In the genomic region with DNA sequence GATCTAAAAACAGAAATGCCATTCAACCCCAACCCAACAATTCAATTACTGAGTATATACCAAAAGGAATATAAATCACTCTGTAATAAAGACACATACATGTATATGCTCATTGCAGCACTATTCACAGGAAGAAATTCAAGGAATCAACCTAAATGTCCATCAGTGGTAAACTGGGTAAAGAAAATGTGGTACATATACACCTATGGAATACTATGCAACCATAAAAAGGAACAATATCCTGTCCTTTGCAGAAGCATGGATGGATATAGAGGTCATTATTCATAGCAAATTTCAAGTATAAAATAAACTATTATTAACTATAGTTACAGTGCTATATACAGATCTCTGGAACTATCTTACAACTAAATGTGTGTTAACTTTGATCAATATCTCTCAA, we compare ENCODE assay signal across 24 cellular contexts.
"Had no signal": no experiment of that assay in that cellular context is flagged by ENCODE, and none has a peak within 500 bp of the region (broad histone marks: within the 10 kb centered on the region; RNA-seq: fewer than 3 reads in every experiment).

No MANE protein-coding gene starts in this region.

- H3K27ac ChIP-seq: colonic mucosa, coronary artery, dorsolateral prefrontal cortex, epithelial cell of prostate, esophagus muscularis mucosa, esophagus squamous epithelium, foreskin keratinocyte, gastrocnemius medialis, gastroesophageal sphincter, heart left ventricle, heart right ventricle had no signal

- DNase-seq: colonic mucosa; cortex of kidney; dermis blood vessel endothelial cell; dorsolateral prefrontal cortex; effector CD4-positive, alpha-beta T cell; effector CD8-positive, alpha-beta T cell; effector memory CD4-positive, alpha-beta T cell; effector memory CD8-positive, alpha-beta T cell; endodermal cell; erythroblast; esophagus squamous epithelium; foreskin fibroblast; foreskin keratinocyte; foreskin melanocyte; gastrocnemius medialis; glutamatergic neuron; head of caudate nucleus; heart left ventricle; heart right ventricle had no signal

- H3K27me3 ChIP-seq: colonic mucosa, dorsolateral prefrontal cortex, esophagus muscularis mucosa, esophagus squamous epithelium, foreskin keratinocyte, gastrocnemius medialis, gastroesophageal sphincter, heart left ventricle, heart right ventricle had no signal

- H3K9me3 ChIP-seq: colonic mucosa, esophagus muscularis mucosa, esophagus squamous epithelium, gastrocnemius medialis, gastroesophageal sphincter had no signal

- H3K36me3 ChIP-seq: colonic mucosa, esophagus muscularis mucosa, esophagus squamous epithelium, gastrocnemius medialis, gastroesophageal sphincter, heart left ventricle, heart right ventricle had no signal

- ATAC-seq: effector memory CD8-positive, alpha-beta T cell; esophagus mucosa; foreskin keratinocyte; gastrocnemius medialis; gastroesophageal sphincter; heart left ventricle; heart right ventricle had no signal

- H3K4me3 ChIP-seq: colonic mucosa, coronary artery, dorsolateral prefrontal cortex, esophagus muscularis mucosa, esophagus squamous epithelium, gastrocnemius medialis, gastroesophageal sphincter, heart left ventricle, heart right ventricle had no signal

- H3K4me1 ChIP-seq: colonic mucosa, esophagus muscularis mucosa, esophagus squamous epithelium, foreskin keratinocyte, gastrocnemius medialis, gastroesophageal sphincter, heart left ventricle, heart right ventricle had no signal
